In genomic region chr16:2105769-2106168, GRCh38 we compare ENCODE assay signal across 10 cellular contexts. TPM values are rescaled to one million over a fixed set of nuclear protein-coding genes. Genes with fewer than 3 reads are reported as not detected.
DNase-seq lines count a peak whose midpoint lies in the region; ATAC-seq and TF ChIP-seq lines count a peak whose summit lies in the region.
"Not testable (repeated sequence)": the region's sequence is repeated elsewhere in the genome, so short reads cannot be mapped to it uniquely, and the experiment has no call there.
"Had no signal": no experiment of that assay in that cellular context is flagged by ENCODE, and none has a peak within 500 bp of the region (broad histone marks: within the 10 kb centered on the region; RNA-seq: fewer than 3 reads in every experiment).

No MANE protein-coding gene starts in this region.

- not testable (repeated sequence) for TF ChIP-seq RAD21 in IMR-90 (IDR thresholded peaks at IDR 0.05; ENCODE audit: low read length)

- not testable (repeated sequence) for H3K23ac ChIP-seq in IMR-90 (ENCODE audit: low read depth, low read length); neuronal stem cell (ENCODE audit: low read depth, low read length, poor library complexity)

- dilution Hi-C loops in IMR-90 (cut with HindIII; ENCODE audit: low sequenced_read_pairs, unreplicated experiment) = not testable (repeated sequence)

- H2BK120ac ChIP-seq in IMR-90 (ENCODE audit: low read depth, low read length); neuronal stem cell (ENCODE audit: low read depth, low read length): not testable (repeated sequence)

- in situ Hi-C loops in IMR-90 (cut with MboI; ENCODE audit: low sequenced_read_pairs) = not testable (repeated sequence)

- not testable (repeated sequence) for H3K27me3 ChIP-seq in IMR-90 (ENCODE audit: control insufficient read depth, insufficient read depth, low read length); neuronal stem cell (ENCODE audit: control insufficient read depth in 3 of 3, insufficient read depth in 3 of 3, low read depth in 1 of 3, low read length in 3 of 3)

- H2BK15ac ChIP-seq in IMR-90 (ENCODE audit: low read depth, low read length); neuronal stem cell (ENCODE audit: low read length): not testable (repeated sequence)

- POLR2A ChIA-PET in GM10248 (lab: Yijun Ruan, JAX); HEK293 (lab: Yijun Ruan, JAX); IMR-90 (lab: Charles Lee; ENCODE audit: unreplicated experiment): not testable (repeated sequence)

- H3K9ac ChIP-seq in IMR-90 (ENCODE audit: low read depth, low read length); neuronal stem cell (ENCODE audit: low read depth, low read length, poor library complexity): not testable (repeated sequence)

- not testable (repeated sequence) for H2AK9ac ChIP-seq in IMR-90 (replicated peaks; ENCODE audit: low read depth, low read length, poor library complexity)

- H3K27ac ChIP-seq in HEK293 (ENCODE audit: extremely low read depth, low read depth, low read length); IMR-90 (ENCODE audit: insufficient read depth, low read length); neuronal stem cell (replicated peaks; ENCODE audit: low read length): not testable (repeated sequence)

- CTCF ChIA-PET in GM10248 (lab: Yijun Ruan, JAX); IMR-90 (lab: Yijun Ruan, JAX): not testable (repeated sequence)
- CTCF ChIA-PET in HEK293 (lab: Yijun Ruan, JAX) = interaction anchor here (0.8 kb wide), 1 partner anchor 35 kb away, joined by 3 read pairs; no protein-coding TSS in a partner anchor

- H3K14ac ChIP-seq in IMR-90 (replicated peaks; ENCODE audit: low read depth, low read length); neuronal stem cell (ENCODE audit: low read length): not testable (repeated sequence)

- not testable (repeated sequence) for H4K8ac ChIP-seq in IMR-90 (ENCODE audit: low read depth in 2 of 2, low read length in 2 of 2); neuronal stem cell (ENCODE audit: low read depth, low read length)

- H2BK5ac ChIP-seq in IMR-90 (ENCODE audit: low read depth, low read length, poor library complexity, severe bottlenecking); neuronal stem cell (ENCODE audit: low read length): not testable (repeated sequence)

- not testable (repeated sequence) for H2AFZ ChIP-seq in IMR-90 (replicated peaks; ENCODE audit: low read length, poor library complexity); neuronal stem cell (ENCODE audit: low read length)

- H2AK5ac ChIP-seq in IMR-90 (ENCODE audit: low read depth, low read length) = 0 out of 2 replicates have a peak overlapping the region, but pooled peaks have one; percentile 15
- not testable (repeated sequence) for H2AK5ac ChIP-seq in neuronal stem cell (ENCODE audit: low read depth, low read length)

- BruUV-seq in IMR-90 (replicated peaks; lab: Mats Ljungman, UMichigan) = not testable (repeated sequence)

- H3K4me2 ChIP-seq in IMR-90 (ENCODE audit: low read depth, low read length); neuronal stem cell (ENCODE audit: insufficient read depth, low read length, poor library complexity, severe bottlenecking): not testable (repeated sequence)

- WGBS in IMR-90 (ENCODE audit: extremely low coverage in 2 of 2, insufficient read length in 1 of 2), 2 experiments = no CpG with 5 or more reads among the region's 22 CpGs
- no CpG with 5 or more reads among the region's 22 CpGs for WGBS in neuronal stem cell (ENCODE audit: extremely low coverage in 2 of 2, insufficient read length in 2 of 2, insufficient replicate concordance in 1 of 2), 2 donors

- H3K36me3 ChIP-seq in HEK293 (ENCODE audit: control insufficient read depth in 2 of 2, insufficient read depth in 1 of 2, low read length in 2 of 2) (peaks cover 0 to 32% of the 10 kb centered on the region in 2 experiments; a peak in 1 of 3 replicates), IMR-90 (ENCODE audit: control insufficient read depth, insufficient read depth, low read length) (peaks cover 46% of the 10 kb centered on the region), neuronal stem cell (replicated peaks in 1 of 2; ENCODE audit: control insufficient read depth in 2 of 2, insufficient read depth in 2 of 2, low read length in 2 of 2) (peaks cover 4 to 34% of the 10 kb centered on the region in 2 donors)

- not testable (repeated sequence) for TF ChIP-seq POLR2A in IMR-90 (IDR thresholded peaks at IDR 0.05; ENCODE audit: low read depth, low read length)

- H3K9me3 ChIP-seq in HEK293 (ENCODE audit: control insufficient read depth, insufficient read depth, low read depth, low read length); IMR-90 (ENCODE audit: control insufficient read depth, insufficient read depth, low read length); neuronal stem cell (replicated peaks in 1 of 2; ENCODE audit: control insufficient read depth in 2 of 2, insufficient read depth in 1 of 2, low read depth in 1 of 2, low read length in 2 of 2): not testable (repeated sequence)

- H2BK12ac ChIP-seq in neuronal stem cell (ENCODE audit: low read length) = peak overlapping the region; percentile 63

- not testable (repeated sequence) for H3K9me1 ChIP-seq in IMR-90 (ENCODE audit: insufficient read depth, low read length)

- not testable (repeated sequence) for H3K56ac ChIP-seq in IMR-90 (ENCODE audit: extremely low read depth, insufficient read depth, low read length)

- not testable (repeated sequence) for ATAC-seq in IMR-90 (ENCODE audit: low read depth)

- not testable (repeated sequence) for H3K18ac ChIP-seq in IMR-90 (ENCODE audit: low read depth, low read length); neuronal stem cell (ENCODE audit: low read length)

- not testable (repeated sequence) for H4K20me1 ChIP-seq in IMR-90 (ENCODE audit: insufficient read depth, low read length)

- H3K4ac ChIP-seq in IMR-90 (ENCODE audit: low read depth, low read length); neuronal stem cell (ENCODE audit: low read length): not testable (repeated sequence)

- H4K91ac ChIP-seq in IMR-90 (ENCODE audit: insufficient read depth, low read depth, low read length); neuronal stem cell (ENCODE audit: low read depth, low read length, poor library complexity): not testable (repeated sequence)

- H3K79me1 ChIP-seq in IMR-90 (ENCODE audit: low read depth in 1 of 2, low read length in 2 of 2); neuronal stem cell (ENCODE audit: low read depth, low read length): not testable (repeated sequence)

- intact Hi-C loops in IMR-90 (cut with micrococcal nuclease) = not testable (repeated sequence)

- not testable (repeated sequence) for H3K4me1 ChIP-seq in HEK293 (ENCODE audit: control insufficient read depth, insufficient read depth, low read length); IMR-90 (ENCODE audit: control insufficient read depth, insufficient read depth, low read length); neuronal stem cell (ENCODE audit: control insufficient read depth in 2 of 2, insufficient read depth in 1 of 2, low read depth in 1 of 2, low read length in 2 of 2)

- not testable (repeated sequence) for TF ChIP-seq CTCF in GM10248 (IDR thresholded peaks at IDR 0.05; ENCODE audit: control extremely low read depth, extremely low read depth, low read depth, missing control alignments); HEK293 (tag by site-specific recombination; IDR thresholded peaks at IDR 0.05); IMR-90 (conservative IDR thresholded peaks at IDR 0.05; ENCODE audit: low read depth, low read length)

- H2BK20ac ChIP-seq in IMR-90 (ENCODE audit: low read depth, low read length) = not testable (repeated sequence)

- not testable (repeated sequence) for H4K5ac ChIP-seq in IMR-90 (ENCODE audit: low read depth, low read length)

- peak; percentile 1 for DNase-seq in AG08395 (ENCODE audit: low spot score)
- DNase-seq in GM10248 (ENCODE audit: extremely low spot score) = peak; percentile 11
- DNase-seq in H4 (ENCODE audit: low spot score) = peak; percentile 2
- not testable (repeated sequence) for DNase-seq in IMR-90; neuronal stem cell (ENCODE audit: low spot score)
- DNase-seq in cerebellum (ENCODE audit: low spot score) = peak; percentile 33

- H3K4me3 ChIP-seq in HEK293 (ENCODE audit: low read depth, low read length); IMR-90 (ENCODE audit: insufficient read depth, low read depth, low read length): not testable (repeated sequence)
- H3K4me3 ChIP-seq in neuronal stem cell (ENCODE audit: low read length in 2 of 2) = peak overlapping the region in 1 of 2 donors; percentile 2

RNA-seq across cellular contexts. Expression of gene PKD1, which starts 29.9 kb away (rescaled TPM):
- total RNA-seq in H4 (2014; rRNA removed; shearing (Covaris generic)) = 10.9 and 14.1 TPM in 2 replicates
- 7.9 and 15.6 TPM in 2 replicates for total RNA-seq in IMR-90 (2012; rRNA removed)
- polyA plus RNA-seq in IMR-90 (2012; rRNA removed) = 97.3 and 118 TPM in 2 replicates
- polyA plus RNA-seq in IMR-90 (2012; cell fraction: cytosol; rRNA removed) = 53.6 and 146 TPM in 2 replicates
- polyA plus RNA-seq in IMR-90 (2012; cell fraction: nucleus; rRNA removed; ENCODE audit: low replicate concordance) = 423 and 1,655 TPM in 2 replicates
- 120 TPM for total RNA-seq in cerebellum
- polyA plus RNA-seq in neuronal stem cell (2013, experiment 1 of 2) = 27.8 TPM
- polyA plus RNA-seq in neuronal stem cell (2013, experiment 2 of 2) = 26.3 TPM

RNA-seq across cellular contexts. Expression of gene RAB26, which starts 42.7 kb away (rescaled TPM):
- 1.9 and 3.2 TPM in 2 replicates for total RNA-seq in H4 (2014; rRNA removed; shearing (Covaris generic))
- total RNA-seq in IMR-90 (2012; rRNA removed) (1.1 TPM in 2 replicates), cerebellum (11.4 TPM)
- 4.5 and 4.8 TPM in 2 replicates for polyA plus RNA-seq in IMR-90 (2012; rRNA removed)
- 2.8 and 4.9 TPM in 2 replicates for polyA plus RNA-seq in IMR-90 (2012; cell fraction: cytosol; rRNA removed)
- 33.0 and 40.5 TPM in 2 replicates for polyA plus RNA-seq in IMR-90 (2012; cell fraction: nucleus; rRNA removed; ENCODE audit: low replicate concordance)
- polyA plus RNA-seq in neuronal stem cell (2013, experiment 1 of 2) = 4.2 TPM
- 3.9 TPM for polyA plus RNA-seq in neuronal stem cell (2013, experiment 2 of 2)
- total RNA-seq: A172; CD4-positive, CD25-positive, alpha-beta regulatory T cell; CD8-positive, alpha-beta T cell had no signal

RNA-seq across cellular contexts. Expression of gene TRAF7, which starts 49.8 kb away (rescaled TPM):
- 58.2 and 71.0 TPM in 2 replicates for total RNA-seq in H4 (2014; rRNA removed; shearing (Covaris generic))
- total RNA-seq in IMR-90 (2012; rRNA removed) (26.4 and 29.6 TPM in 2 replicates), cerebellum (23.7 TPM)
- polyA plus RNA-seq in IMR-90 (2012; rRNA removed) = 52.6 and 55.1 TPM in 2 replicates
- 37.0 and 60.8 TPM in 2 replicates for polyA plus RNA-seq in IMR-90 (2012; cell fraction: cytosol; rRNA removed)
- polyA plus RNA-seq in IMR-90 (2012; cell fraction: nucleus; rRNA removed; ENCODE audit: low replicate concordance) = 79.2 and 173 TPM in 2 replicates
- 117 TPM for polyA plus RNA-seq in neuronal stem cell (2013, experiment 1 of 2)
- 112 TPM for polyA plus RNA-seq in neuronal stem cell (2013, experiment 2 of 2)

RNA-seq across cellular contexts. Expression of gene TSC2, which starts 58.0 kb away (rescaled TPM):
- 11.0 and 15.6 TPM in 2 replicates for total RNA-seq in H4 (2014; rRNA removed; shearing (Covaris generic))
- total RNA-seq in IMR-90 (2012; rRNA removed) (22.8 and 31.4 TPM in 2 replicates), cerebellum (85.0 TPM)
- polyA plus RNA-seq in IMR-90 (2012; rRNA removed) = 88.6 and 95.9 TPM in 2 replicates
- polyA plus RNA-seq in IMR-90 (2012; cell fraction: cytosol; rRNA removed) = 51.7 and 66.3 TPM in 2 replicates
- 202 and 503 TPM in 2 replicates for polyA plus RNA-seq in IMR-90 (2012; cell fraction: nucleus; rRNA removed; ENCODE audit: low replicate concordance)
- polyA plus RNA-seq in neuronal stem cell (2013, experiment 1 of 2) = 54.6 TPM
- polyA plus RNA-seq in neuronal stem cell (2013, experiment 2 of 2) = 53.2 TPM

RNA-seq across cellular contexts. Expression of gene NTHL1, which starts 58.1 kb away (rescaled TPM):
- 28.2 and 42.3 TPM in 2 replicates for total RNA-seq in H4 (2014; rRNA removed; shearing (Covaris generic))
- total RNA-seq in IMR-90 (2012; rRNA removed) (22.8 and 28.1 TPM in 2 replicates), cerebellum (14.9 TPM)
- polyA plus RNA-seq in IMR-90 (2012; rRNA removed) = 28.0 and 33.3 TPM in 2 replicates
- polyA plus RNA-seq in IMR-90 (2012; cell fraction: cytosol; rRNA removed) = 46.3 and 54.8 TPM in 2 replicates
- polyA plus RNA-seq in IMR-90 (2012; cell fraction: nucleus; rRNA removed; ENCODE audit: low replicate concordance) = 20.6 and 53.2 TPM in 2 replicates
- 28.2 TPM for polyA plus RNA-seq in neuronal stem cell (2013, experiment 1 of 2)
- 27.7 TPM for polyA plus RNA-seq in neuronal stem cell (2013, experiment 2 of 2)
